Comparison of ENCODE assay signal across 34 cellular contexts in genomic region chr1:75855734-75856133, GRCh38. TPM values are rescaled to one million over a fixed set of nuclear protein-coding genes. Genes with fewer than 3 reads are reported as not detected.
"Had no signal": no experiment of that assay in that cellular context is flagged by ENCODE, and none has a peak within 500 bp of the region (broad histone marks: within the 10 kb centered on the region; RNA-seq: fewer than 3 reads in every experiment).

No MANE protein-coding gene starts in this region.

- H3K4me3 ChIP-seq: adrenal gland, body of pancreas, breast epithelium had no signal

- DNase-seq: activated B cell treated with CpG ODN at 0.5 μM for 24 hours; activated CD4-positive, alpha-beta memory T cell treated with anti-CD3 and anti-CD28 coated beads for 36 hours; activated CD4-positive, alpha-beta T cell treated with anti-CD3 and anti-CD28 coated beads for 4 hours; activated CD4-positive, alpha-beta T cell treated with anti-CD3 and anti-CD28 coated beads, Interleukin-2, amount 10 ng/mL, durations not matched to agents 24 days and 14 days; activated CD4-positive, alpha-beta T cell treated with anti-CD3 and anti-CD28 coated beads, Interleukin-2, amount 50 U/mL, for 1 hour; activated CD4-positive, alpha-beta T cell treated with anti-CD3 and anti-CD28 coated beads, Interleukin-2, amount 50 U/mL, for 4 hours; activated CD4-positive, CD25-positive, alpha-beta regulatory T cell treated with anti-CD3 and anti-CD28 coated beads, Interleukin-2, amount 50 U/mL, for 72 hours; activated CD8-positive, alpha-beta memory T cell treated with anti-CD3 and anti-CD28 coated beads, Interleukin-2, amount 50 U/mL, for 4 hours; activated CD8-positive, alpha-beta T cell treated with anti-CD3 and anti-CD28 coated beads for 36 hours; activated effector memory CD4-positive, alpha-beta T cell treated with anti-CD3 and anti-CD28 coated beads, Interleukin-2, amount 50 U/mL, for 16 hours; activated gamma-delta T cell treated with Interleukin-2 at 50 U/mL for 16 hours; activated naive CD4-positive, alpha-beta T cell; activated naive CD4-positive, alpha-beta T cell treated with anti-CD3 and anti-CD28 coated beads for 36 hours; activated naive CD4-positive, alpha-beta T cell treated with anti-CD3 and anti-CD28 coated beads, Interleukin-2, amount 50 U/mL, for 16 hours; activated naive CD8-positive, alpha-beta T cell treated with anti-CD3 and anti-CD28 coated beads for 36 hours; activated T-cell treated with anti-CD3 and anti-CD28 coated beads for 4 hours; activated T-cell treated with anti-CD3 and anti-CD28 coated beads, Interleukin-2, amount 50 U/mL, for 1 hour; activated T-cell treated with anti-CD3 and anti-CD28 coated beads, Interleukin-2, amount 50 U/mL, for 4 hours; activated T-cell treated with anti-CD3 and anti-CD28 coated beads, Interleukin-2, amount 50 U/mL, for 72 hours; adrenal gland; amniotic stem cell; aorta; body of pancreas; central memory CD4-positive, alpha-beta T cell; T-helper 2 cell; T-helper 9 cell had no signal

- H3K36me3 Mint-ChIP-seq: activated CD4-positive, alpha-beta memory T cell treated with anti-CD3 and anti-CD28 coated beads for 36 hours; activated naive CD4-positive, alpha-beta T cell treated with anti-CD3 and anti-CD28 coated beads, Interleukin-2, amount 50 U/mL, for 72 hours; activated naive CD8-positive, alpha-beta T cell treated with anti-CD3 and anti-CD28 coated beads for 36 hours had no signal

- H3K27me3 ChIP-seq: adrenal gland, body of pancreas, brain microvascular endothelial cell, breast epithelium had no signal

- H3K36me3 ChIP-seq: adrenal gland, brain microvascular endothelial cell, breast epithelium had no signal

- H3K9me3 ChIP-seq: adrenal gland, body of pancreas, breast epithelium had no signal

- H3K4me1 Mint-ChIP-seq: activated B cell treated with CpG ODN at 0.5 μM for 24 hours; activated CD4-positive, alpha-beta T cell treated with anti-CD3 and anti-CD28 coated beads, Interleukin-2, amount 10 ng/mL, durations not matched to agents 24 days and 14 days; activated naive CD8-positive, alpha-beta T cell treated with anti-CD3 and anti-CD28 coated beads for 36 hours; activated T-helper 17 cell treated with anti-CD3 and anti-CD28 coated beads, Interleukin-2, amount 50 U/mL, for 72 hours had no signal

- H3K27me3 Mint-ChIP-seq: activated B cell treated with CpG ODN at 0.5 μM for 24 hours; activated CD4-positive, alpha-beta T cell treated with anti-CD3 and anti-CD28 coated beads, Interleukin-2, amount 10 ng/mL, durations not matched to agents 24 days and 14 days; activated naive CD8-positive, alpha-beta T cell treated with anti-CD3 and anti-CD28 coated beads for 36 hours had no signal

- H3K27ac Mint-ChIP-seq: activated B cell treated with CpG ODN at 0.5 μM for 24 hours; activated CD4-positive, alpha-beta memory T cell treated with anti-CD3 and anti-CD28 coated beads for 36 hours; activated CD4-positive, alpha-beta T cell treated with anti-CD3 and anti-CD28 coated beads, Interleukin-2, amount 10 ng/mL, durations not matched to agents 24 days and 14 days; activated CD8-positive, alpha-beta T cell treated with anti-CD3 and anti-CD28 coated beads for 36 hours; activated naive CD4-positive, alpha-beta T cell treated with anti-CD3 and anti-CD28 coated beads for 36 hours; activated naive CD4-positive, alpha-beta T cell treated with anti-CD3 and anti-CD28 coated beads, Interleukin-2, amount 50 U/mL, for 72 hours; activated naive CD8-positive, alpha-beta T cell treated with anti-CD3 and anti-CD28 coated beads for 36 hours; activated T-cell treated with anti-CD3 and anti-CD28 coated beads, Interleukin-2, amount 50 U/mL, for 72 hours; activated T-helper 1 cell treated with anti-CD3 and anti-CD28 coated beads, Interleukin-12 subunit alpha, Interleukin-12 subunit beta, Interleukin-2, Interleukin-4 antibody, amounts not matched to agents 30 ng/mL and 10 ng/mL and 1 ng/mL, durations not matched to agents 14 hours and 24 hours and 36 hours; activated T-helper 17 cell treated with anti-CD3 and anti-CD28 coated beads, Interleukin-2, amount 50 U/mL, for 72 hours; T-helper 1 cell treated with Interleukin-12 subunit alpha and Interleukin-12 subunit beta and Interleukin-4 antibody, amounts not matched to agents 30 μg/mL and 1 μg/mL, for 36 hours; T-helper 2 cell treated with Interferon-gamma antibody and Interleukin-4, amounts not matched to agents 5 μg/mL and 100 μg/mL, for 36 hours had no signal

- ATAC-seq: activated CD8-positive, alpha-beta T cell treated with anti-CD3 and anti-CD28 coated beads for 36 hours; activated T-cell treated with anti-CD3 and anti-CD28 coated beads, Interleukin-2, amount 50 U/mL, for 4 hours; activated T-cell treated with anti-CD3 and anti-CD28 coated beads, Interleukin-2, amount 50 U/mL, for 72 hours; activated T-helper 17 cell treated with anti-CD3 and anti-CD28 coated beads, Interleukin-2, amount 50 U/mL, for 72 hours; body of pancreas had no signal

- H3K27ac ChIP-seq: adrenal gland, body of pancreas, brain microvascular endothelial cell, breast epithelium, VCaP had no signal

- H3K4me3 Mint-ChIP-seq: activated B cell treated with CpG ODN at 0.5 μM for 24 hours; activated CD4-positive, alpha-beta memory T cell treated with anti-CD3 and anti-CD28 coated beads for 36 hours; activated CD4-positive, alpha-beta T cell treated with anti-CD3 and anti-CD28 coated beads, Interleukin-2, amount 10 ng/mL, durations not matched to agents 24 days and 14 days; activated CD8-positive, alpha-beta T cell treated with anti-CD3 and anti-CD28 coated beads for 36 hours; activated naive CD4-positive, alpha-beta T cell treated with anti-CD3 and anti-CD28 coated beads for 36 hours; activated naive CD8-positive, alpha-beta T cell treated with anti-CD3 and anti-CD28 coated beads for 36 hours; activated T-cell treated with anti-CD3 and anti-CD28 coated beads, Interleukin-2, amount 50 U/mL, for 4 hours; activated T-cell treated with anti-CD3 and anti-CD28 coated beads, Interleukin-2, amount 50 U/mL, for 72 hours; activated T-helper 1 cell treated with anti-CD3 and anti-CD28 coated beads, Interleukin-12 subunit alpha, Interleukin-12 subunit beta, Interleukin-2, Interleukin-4 antibody, amounts not matched to agents 30 ng/mL and 10 ng/mL and 1 ng/mL, durations not matched to agents 14 hours and 24 hours and 36 hours; activated T-helper 17 cell treated with anti-CD3 and anti-CD28 coated beads, Interleukin-2, amount 50 U/mL, for 72 hours; T-helper 1 cell treated with Interleukin-12 subunit alpha and Interleukin-12 subunit beta and Interleukin-4 antibody, amounts not matched to agents 30 μg/mL and 1 μg/mL, for 36 hours; T-helper 2 cell treated with Interferon-gamma antibody and Interleukin-4, amounts not matched to agents 5 μg/mL and 100 μg/mL, for 36 hours had no signal

- H3K4me1 ChIP-seq: adrenal gland, body of pancreas, breast epithelium had no signal

- H3K9me3 Mint-ChIP-seq: activated B cell treated with CpG ODN at 0.5 μM for 24 hours; activated CD4-positive, alpha-beta memory T cell treated with anti-CD3 and anti-CD28 coated beads for 36 hours; activated CD4-positive, alpha-beta T cell treated with anti-CD3 and anti-CD28 coated beads, Interleukin-2, amount 10 ng/mL, durations not matched to agents 24 days and 14 days; activated CD8-positive, alpha-beta T cell treated with anti-CD3 and anti-CD28 coated beads for 36 hours; activated naive CD4-positive, alpha-beta T cell treated with anti-CD3 and anti-CD28 coated beads for 36 hours; activated naive CD4-positive, alpha-beta T cell treated with anti-CD3 and anti-CD28 coated beads, Interleukin-2, amount 50 U/mL, for 72 hours; activated naive CD8-positive, alpha-beta T cell treated with anti-CD3 and anti-CD28 coated beads for 36 hours; activated T-cell treated with anti-CD3 and anti-CD28 coated beads, Interleukin-2, amount 50 U/mL, for 4 hours; activated T-cell treated with anti-CD3 and anti-CD28 coated beads, Interleukin-2, amount 50 U/mL, for 72 hours; activated T-helper 1 cell treated with anti-CD3 and anti-CD28 coated beads, Interleukin-12 subunit alpha, Interleukin-12 subunit beta, Interleukin-2, Interleukin-4 antibody, amounts not matched to agents 30 ng/mL and 10 ng/mL and 1 ng/mL, durations not matched to agents 14 hours and 24 hours and 36 hours; T-helper 1 cell treated with Interleukin-12 subunit alpha and Interleukin-12 subunit beta and Interleukin-4 antibody, amounts not matched to agents 30 μg/mL and 1 μg/mL, for 36 hours; T-helper 2 cell treated with Interferon-gamma antibody and Interleukin-4, amounts not matched to agents 5 μg/mL and 100 μg/mL, for 36 hours had no signal

RNA-seq across cellular contexts. Expression of gene MSH4, which starts 59.1 kb away (rescaled TPM):
- total RNA-seq: body of pancreas had no signal
